In the genomic region with DNA sequence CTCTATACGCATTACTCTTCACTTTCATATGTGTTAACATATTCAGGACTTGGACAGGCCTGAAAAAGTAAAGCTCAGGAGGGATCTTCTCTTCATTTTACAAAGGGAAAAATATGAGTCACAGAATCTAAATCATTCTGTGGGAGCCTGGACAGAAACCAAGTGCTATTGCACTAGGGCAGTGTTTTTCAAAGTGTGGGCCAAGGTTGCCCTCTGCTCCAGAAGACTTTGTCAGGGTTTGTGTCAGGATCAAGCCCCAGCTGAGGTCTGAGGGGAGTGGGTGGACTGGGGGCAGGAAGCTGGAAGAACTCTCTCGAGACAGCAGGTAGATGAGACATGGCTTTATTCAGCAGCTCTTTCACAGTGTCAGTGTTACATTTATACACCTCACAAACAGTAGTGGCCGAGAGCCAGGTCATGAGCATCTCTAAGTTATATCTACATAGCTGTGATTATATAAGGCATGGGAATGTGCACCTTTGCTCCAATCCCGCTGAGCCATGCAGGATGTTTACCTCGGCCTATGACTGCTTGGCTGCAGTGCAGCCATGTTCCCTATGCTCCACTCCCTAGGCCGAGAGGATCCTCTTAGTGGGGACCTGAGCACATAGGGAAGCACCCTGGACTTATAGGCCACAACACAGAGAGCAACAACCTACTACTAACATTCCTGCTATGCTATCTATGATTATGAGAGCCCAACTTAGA, we compare ENCODE assay signal across 17 cellular contexts.
DNase-seq lines count a peak whose midpoint lies in the region; ATAC-seq, FAIRE-seq and TF ChIP-seq lines count a peak whose summit lies in the region.
"Had no signal": no experiment of that assay in that cellular context is flagged by ENCODE, and none has a peak within 500 bp of the region (broad histone marks: within the 10 kb centered on the region; RNA-seq: fewer than 3 reads in every experiment).

No MANE protein-coding gene starts in this region.

- no peaks in the 10 kb centered on the region for H3K36me3 Mint-ChIP-seq in activated CD4-positive, alpha-beta memory T cell treated with anti-CD3 and anti-CD28 coated beads for 36 hours
- H3K36me3 Mint-ChIP-seq: activated naive CD8-positive, alpha-beta T cell treated with anti-CD3 and anti-CD28 coated beads for 36 hours had no signal

- DNase-seq in GM03348 (ENCODE audit: low spot score) (peak; percentile 39), fibroblast of the aortic adventitia (ENCODE audit: low read depth) (peak; percentile 80), smooth muscle cell (lab: John Stamatoyannopoulos, UW; ENCODE audit: unreplicated experiment) (no peak), GM12891 (ENCODE audit: insufficient read length, low spot score) (no peak), GM12892 (ENCODE audit: insufficient read length) (no peak)
- no peak for DNase-seq in activated CD4-positive, alpha-beta memory T cell treated with anti-CD3 and anti-CD28 coated beads for 36 hours
- DNase-seq: activated CD4-positive, alpha-beta T cell treated with anti-CD3 and anti-CD28 coated beads for 48 hours; activated naive CD8-positive, alpha-beta T cell treated with anti-CD3 and anti-CD28 coated beads for 36 hours; MM.1S; NCI-H2029 treated with DMSO at 0.1 percent for 48 hours; occipital lobe; OCI-M1; small intestine; stimulated activated naive CD8-positive, alpha-beta T cell treated with anti-CD3 and anti-CD28 coated beads, Interleukin-15, Interleukin-2, amounts not matched to agents 100 U/mL and 50 U/mL, for 24 hours had no signal

- no peak overlapping the region for H3K4me3 ChIP-seq in fibroblast of the aortic adventitia (ENCODE audit: low read depth, low read length)
- no peak overlapping the region for H3K4me3 ChIP-seq in smooth muscle cell

- ATAC-seq in GM18861 (IDR thresholded peaks at IDR 0.05; ENCODE audit: unreplicated experiment) = no peak
- ATAC-seq: stimulated activated naive CD8-positive, alpha-beta T cell treated with anti-CD3 and anti-CD28 coated beads, Interleukin-15, Interleukin-2, amounts not matched to agents 100 U/mL and 50 U/mL, for 24 hours had no signal

- CTCF ChIA-PET in activated CD4-positive, alpha-beta memory T cell treated with anti-CD3 and anti-CD28 coated beads for 36 hours (lab: Charles Lee) = interaction anchor here (1.4 to 1.6 kb wide), 2 partner anchors 9 to 81 kb away, joined by 5 to 6 read pairs; no protein-coding TSS in a partner anchor

- FAIRE-seq in GM12891 (lab: Jason Lieb, UNC) = no peak
- FAIRE-seq in GM12892 (lab: Jason Lieb, UNC) = no peak
- FAIRE-seq: small intestine had no signal

- intact Hi-C loops in activated CD4-positive, alpha-beta memory T cell treated with anti-CD3 and anti-CD28 coated beads for 36 hours (cut with micrococcal nuclease) = no loop called here

- peaks cover 2% of the 10 kb centered on the region for H3K4me1 Mint-ChIP-seq in activated CD4-positive, alpha-beta memory T cell treated with anti-CD3 and anti-CD28 coated beads for 36 hours (ENCODE audit: low read depth)
- H3K4me1 Mint-ChIP-seq: activated naive CD8-positive, alpha-beta T cell treated with anti-CD3 and anti-CD28 coated beads for 36 hours had no signal

- no peak overlapping the region for H3K4me3 Mint-ChIP-seq in activated CD4-positive, alpha-beta memory T cell treated with anti-CD3 and anti-CD28 coated beads for 36 hours
- H3K4me3 Mint-ChIP-seq: activated naive CD8-positive, alpha-beta T cell treated with anti-CD3 and anti-CD28 coated beads for 36 hours had no signal

- H3K27ac Mint-ChIP-seq in activated CD4-positive, alpha-beta memory T cell treated with anti-CD3 and anti-CD28 coated beads for 36 hours = no peak overlapping the region
- H3K27ac Mint-ChIP-seq: activated naive CD8-positive, alpha-beta T cell treated with anti-CD3 and anti-CD28 coated beads for 36 hours had no signal

- no peaks in the 10 kb centered on the region for H3K36me3 ChIP-seq in smooth muscle cell (ENCODE audit: low read depth)
- H3K36me3 ChIP-seq: BE2C had no signal

- H3F3A ChIP-seq in smooth muscle cell (ENCODE audit: low read depth) = no peaks in the 10 kb centered on the region

- H3K79me2 ChIP-seq in smooth muscle cell (ENCODE audit: low read depth) = no peaks in the 10 kb centered on the region

- TF ChIP-seq CTCF in fibroblast of the aortic adventitia (IDR thresholded peaks at IDR 0.05; ENCODE audit: insufficient read depth, low read length) (no peak), smooth muscle cell (IDR thresholded peaks at IDR 0.05; ENCODE audit: borderline replicate concordance, insufficient read depth, poor library complexity, severe bottlenecking) (no peak)

- POLR2A ChIA-PET in activated CD4-positive, alpha-beta memory T cell treated with anti-CD3 and anti-CD28 coated beads for 36 hours (lab: Charles Lee) = no interaction called here

- H3K9me3 ChIP-seq in smooth muscle cell (replicated peaks; ENCODE audit: low read depth) = no peaks in the 10 kb centered on the region
- H3K9me3 ChIP-seq: BE2C had no signal

- no peak overlapping the region for H3K4me2 ChIP-seq in smooth muscle cell

- H3K27ac ChIP-seq in angular gyrus (ENCODE audit: low read depth, low read length) (peak overlapping the region; percentile 56), smooth muscle cell (ENCODE audit: low read depth) (peak overlapping the region; percentile 21)

- H3K27me3 ChIP-seq in smooth muscle cell (ENCODE audit: low read depth) = no peaks in the 10 kb centered on the region
- H3K27me3 ChIP-seq: BE2C had no signal

- H3K9me3 Mint-ChIP-seq in activated CD4-positive, alpha-beta memory T cell treated with anti-CD3 and anti-CD28 coated beads for 36 hours = no peaks in the 10 kb centered on the region
- H3K9me3 Mint-ChIP-seq: activated naive CD8-positive, alpha-beta T cell treated with anti-CD3 and anti-CD28 coated beads for 36 hours had no signal

- H3K9ac ChIP-seq in smooth muscle cell (ENCODE audit: low read depth) = no peak overlapping the region

- no peak overlapping the region for H2AFZ ChIP-seq in smooth muscle cell (ENCODE audit: low read depth)

- 70% methylated on average over 6 of the region's 6 CpGs for WGBS in smooth muscle cell (ENCODE audit: low lambda C conversion rate)

- TF ChIP-seq POLR2A in GM12891 (IDR thresholded peaks at IDR 0.05; ENCODE audit: low read depth, low read length) (no peak), GM12892 (IDR thresholded peaks at IDR 0.05; ENCODE audit: low read depth, low read length) (no peak)

- H4K20me1 ChIP-seq in smooth muscle cell (ENCODE audit: low read depth) = no peaks in the 10 kb centered on the region

- H3K27me3 Mint-ChIP-seq in activated CD4-positive, alpha-beta memory T cell treated with anti-CD3 and anti-CD28 coated beads for 36 hours = no peaks in the 10 kb centered on the region
- H3K27me3 Mint-ChIP-seq: activated naive CD8-positive, alpha-beta T cell treated with anti-CD3 and anti-CD28 coated beads for 36 hours had no signal

- no peaks in the 10 kb centered on the region for H3K4me1 ChIP-seq in smooth muscle cell (ENCODE audit: low read depth)
- H3K4me1 ChIP-seq: BE2C had no signal

TF ChIP-seq in GM12891, 5 proteins besides CTCF, POLR2A, EP300 and RAD21:
- TF ChIP-seq SPI1 (IDR thresholded peaks at IDR 0.05; ENCODE audit: low read depth, low read length) = no peak
- no peak for TF ChIP-seq POLR2AphosphoS5 (IDR thresholded peaks at IDR 0.05; ENCODE audit: low read depth, low read length)
- no peak for TF ChIP-seq TAF1 (IDR thresholded peaks at IDR 0.05; ENCODE audit: low read depth, low read length)
- no peak for TF ChIP-seq PAX5 (IDR thresholded peaks at IDR 0.05; ENCODE audit: insufficient read depth, low read length, severe bottlenecking)
- TF ChIP-seq POU2F2 (IDR thresholded peaks at IDR 0.05; ENCODE audit: low read depth, low read length) = no peak

Comparison
In these comparisons a context has a peak if more than half of its experiments do, and no peak if none do; other contexts are left out.
1. DNase-seq: peak in GM03348 (single experiment) and fibroblast of the aortic adventitia (single experiment); none in smooth muscle cell (single experiment), activated CD4-positive, alpha-beta memory T cell treated with anti-CD3 and anti-CD28 coated beads for 36 hours (single experiment), GM12891 (single experiment) and GM12892 (single experiment).